26 cellular contexts compared by ENCODE assay signal in the genomic region with DNA sequence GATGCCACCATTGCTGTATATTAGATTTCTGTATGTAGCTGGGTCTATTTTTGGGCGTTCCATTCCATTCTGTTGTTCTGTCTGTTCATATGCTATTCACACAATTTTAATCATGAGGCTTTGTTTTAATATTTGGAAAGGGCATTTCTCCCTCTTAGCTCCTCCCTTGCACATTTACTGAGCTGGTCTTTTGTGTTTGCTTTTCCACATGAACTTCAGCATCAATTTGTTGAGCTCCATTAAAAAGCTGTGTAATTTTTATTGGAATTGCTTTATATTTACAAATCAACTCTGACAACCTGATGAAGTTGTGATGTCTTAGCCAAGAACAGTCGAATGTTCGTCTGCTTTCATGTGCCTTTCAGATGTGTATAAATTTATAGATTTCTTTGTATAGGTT.
"Had no signal": no experiment of that assay in that cellular context is flagged by ENCODE, and none has a peak within 500 bp of the region (broad histone marks: within the 10 kb centered on the region; RNA-seq: fewer than 3 reads in every experiment).

No MANE protein-coding gene starts in this region.

- H3K4me3 ChIP-seq: neural progenitor cell, ovary, psoas muscle, skin epidermis, smooth muscle cell, spleen, suprapubic skin, testis, tibial artery, transverse colon, upper lobe of right lung, uterus had no signal

- H3K27ac ChIP-seq: neural progenitor cell, ovary, parathyroid adenoma, psoas muscle, skin epidermis, spleen, suprapubic skin, testis, tibial artery, transverse colon, upper lobe of right lung, uterus had no signal

- DNase-seq: natural killer cell; occipital lobe; ovary; posterior cingulate gyrus; psoas muscle; right cardiac atrium; spleen; stimulated activated CD4-positive, alpha-beta T cell treated with anti-CD3 and anti-CD28 coated beads, Interleukin-12 subunit alpha, Interleukin-12 subunit beta, amount 100 ng/mL, for 4 hours; stimulated activated CD4-positive, alpha-beta T cell treated with anti-CD3 and anti-CD28 coated beads, Interleukin-1b, Interleukin-23, amount 100 ng/mL, for 48 hours; stimulated activated CD4-positive, alpha-beta T cell treated with anti-CD3 and anti-CD28 coated beads, Interleukin-4, amount 100 ng/mL, for 1 hour; stimulated activated CD4-positive, alpha-beta T cell treated with anti-CD3 and anti-CD28 coated beads, Interleukin-4, amount 100 ng/mL, for 4 hours; stimulated activated CD8-positive, alpha-beta memory T cell treated with anti-CD3 and anti-CD28 coated beads, Interleukin-4, amount 100 ng/mL, for 48 hours; stimulated activated naive CD4-positive, alpha-beta T cell; stimulated activated naive CD8-positive, alpha-beta T cell treated with anti-CD3 and anti-CD28 coated beads, Interleukin-15, amount 100 ng/mL, for 72 hours; stimulated activated naive CD8-positive, alpha-beta T cell treated with anti-CD3 and anti-CD28 coated beads, Interleukin-15, Interleukin-2, amounts not matched to agents 100 U/mL and 50 U/mL, for 24 hours; substantia nigra; testis; tibial artery; transverse colon; upper lobe of right lung; uterus had no signal
